In the genomic region with DNA sequence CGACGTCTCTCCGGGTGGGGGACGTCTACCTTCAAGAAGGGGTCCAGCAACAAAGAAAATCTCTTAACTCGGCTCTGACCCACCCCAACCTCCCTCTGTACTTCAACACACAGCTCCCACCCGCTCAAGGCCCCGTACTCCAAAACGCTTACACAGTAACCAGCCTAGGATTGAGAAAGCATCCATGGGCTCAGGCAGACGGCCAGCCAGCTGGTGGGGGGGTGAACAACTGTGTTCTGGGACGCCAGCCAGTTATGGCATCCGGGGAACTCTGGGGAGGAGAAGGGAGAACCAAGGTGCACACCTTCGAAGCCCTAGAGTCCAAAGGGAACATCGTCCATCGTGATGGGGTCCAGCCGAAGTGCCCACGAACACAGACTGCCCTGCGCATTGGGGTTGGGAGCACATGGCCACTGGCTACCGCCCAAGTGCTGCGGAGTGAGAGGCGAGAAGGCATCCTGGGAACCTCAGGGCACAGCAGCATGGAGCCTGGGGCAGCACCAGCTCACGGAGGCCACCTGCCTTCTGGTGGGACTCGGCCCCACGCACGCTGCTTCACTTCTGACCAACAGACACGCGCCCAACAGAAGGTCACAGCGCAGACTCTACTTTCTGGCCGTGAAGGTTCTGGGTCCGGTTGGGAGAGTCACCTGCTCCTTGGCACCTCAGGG, we compare ENCODE assay signal across 1 cellular context.
A peak's percentile ranks its signal among the peaks of the same experiment; 100 is the strongest.
TF ChIP-seq lines count a peak whose summit lies in the region.

No MANE protein-coding gene starts in this region.

TF ChIP-seq in IMR-90, 13 proteins besides CTCF, POLR2A, EP300 and RAD21 (continued from another document):
- TF ChIP-seq MAZ (IDR thresholded peaks at IDR 0.05; ENCODE audit: borderline replicate concordance, low read depth, low read length), result peak; percentile 67; the same call in 1 of the 2 replicates
- TF ChIP-seq, protein P1, sequence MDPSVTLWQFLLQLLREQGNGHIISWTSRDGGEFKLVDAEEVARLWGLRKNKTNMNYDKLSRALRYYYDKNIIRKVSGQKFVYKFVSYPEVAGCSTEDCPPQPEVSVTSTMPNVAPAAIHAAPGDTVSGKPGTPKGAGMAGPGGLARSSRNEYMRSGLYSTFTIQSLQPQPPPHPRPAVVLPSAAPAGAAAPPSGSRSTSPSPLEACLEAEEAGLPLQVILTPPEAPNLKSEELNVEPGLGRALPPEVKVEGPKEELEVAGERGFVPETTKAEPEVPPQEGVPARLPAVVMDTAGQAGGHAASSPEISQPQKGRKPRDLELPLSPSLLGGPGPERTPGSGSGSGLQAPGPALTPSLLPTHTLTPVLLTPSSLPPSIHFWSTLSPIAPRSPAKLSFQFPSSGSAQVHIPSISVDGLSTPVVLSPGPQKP (IDR thresholded peaks at IDR 0.05; ENCODE audit: borderline replicate concordance, low read depth, low read length), result no peak
- TF ChIP-seq, protein P2, sequence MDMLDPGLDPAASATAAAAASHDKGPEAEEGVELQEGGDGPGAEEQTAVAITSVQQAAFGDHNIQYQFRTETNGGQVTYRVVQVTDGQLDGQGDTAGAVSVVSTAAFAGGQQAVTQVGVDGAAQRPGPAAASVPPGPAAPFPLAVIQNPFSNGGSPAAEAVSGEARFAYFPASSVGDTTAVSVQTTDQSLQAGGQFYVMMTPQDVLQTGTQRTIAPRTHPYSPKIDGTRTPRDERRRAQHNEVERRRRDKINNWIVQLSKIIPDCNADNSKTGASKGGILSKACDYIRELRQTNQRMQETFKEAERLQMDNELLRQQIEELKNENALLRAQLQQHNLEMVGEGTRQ (IDR thresholded peaks at IDR 0.05; ENCODE audit: low read depth, low read length), result no peak
